1 cellular context compared by ENCODE assay signal in genomic region chr2:240636563-240637115, GRCh38.
TF ChIP-seq lines count a peak whose summit lies in the region.

No MANE protein-coding gene starts in this region.

TF ChIP-seq in SK-N-SH, 30 proteins besides CTCF, POLR2A, EP300 and RAD21 (continued from another document):
- TF ChIP-seq, protein P1, sequence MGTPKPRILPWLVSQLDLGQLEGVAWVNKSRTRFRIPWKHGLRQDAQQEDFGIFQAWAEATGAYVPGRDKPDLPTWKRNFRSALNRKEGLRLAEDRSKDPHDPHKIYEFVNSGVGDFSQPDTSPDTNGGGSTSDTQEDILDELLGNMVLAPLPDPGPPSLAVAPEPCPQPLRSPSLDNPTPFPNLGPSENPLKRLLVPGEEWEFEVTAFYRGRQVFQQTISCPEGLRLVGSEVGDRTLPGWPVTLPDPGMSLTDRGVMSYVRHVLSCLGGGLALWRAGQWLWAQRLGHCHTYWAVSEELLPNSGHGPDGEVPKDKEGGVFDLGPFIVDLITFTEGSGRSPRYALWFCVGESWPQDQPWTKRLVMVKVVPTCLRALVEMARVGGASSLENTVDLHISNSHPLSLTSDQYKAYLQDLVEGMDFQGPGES (IDR thresholded peaks at IDR 0.05; ENCODE audit: low read depth, low read length), result no peak
